8 cellular contexts compared by ENCODE assay signal in the genomic region with DNA sequence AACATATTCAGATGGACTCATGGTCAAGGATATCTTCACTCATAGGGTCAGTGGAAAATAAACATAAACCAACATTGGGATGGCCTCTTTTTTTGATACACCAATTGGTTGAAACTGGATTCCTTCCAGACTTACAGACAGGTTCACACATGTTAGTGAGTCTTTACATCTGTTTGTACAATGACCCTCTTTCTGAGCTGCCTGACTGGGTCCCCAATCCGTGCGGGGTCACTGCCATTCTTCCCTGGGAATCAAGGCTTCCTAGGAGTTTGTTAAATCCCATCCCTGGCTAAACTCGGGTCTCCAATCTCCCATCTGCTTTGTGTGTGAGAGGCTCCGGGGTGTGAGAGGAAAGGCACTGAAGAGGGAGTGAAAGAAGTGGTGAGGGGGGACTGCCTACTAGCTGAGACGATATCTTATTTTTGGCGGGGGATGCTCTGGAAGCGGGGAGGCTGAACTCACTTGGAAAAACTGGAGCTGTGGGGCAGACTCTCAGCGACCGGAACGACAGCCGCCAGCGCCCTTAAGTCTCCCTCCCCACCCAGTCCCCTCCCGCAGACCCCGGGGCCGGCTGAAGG. TPM values are rescaled to one million over a fixed set of nuclear protein-coding genes. Genes with fewer than 3 reads are reported as not detected.
DNase-seq lines count a peak whose midpoint lies in the region; ATAC-seq, FAIRE-seq and TF ChIP-seq lines count a peak whose summit lies in the region.

No MANE protein-coding gene starts in this region.

- no peaks in the 10 kb centered on the region for H3K9me1 ChIP-seq in K562 (ENCODE audit: control insufficient read depth, insufficient read depth, low read length)

- peak overlapping the region; percentile 84 to 98 for H3K9ac ChIP-seq in K562 (ENCODE audit: insufficient read depth in 1 of 2, low read depth in 2 of 2, low read length in 2 of 2)

- H3K27me3 ChIP-seq in GM06990 (replicated peaks; ENCODE audit: control insufficient read depth, insufficient read depth, low read length) (no peaks in the 10 kb centered on the region), K562 (ENCODE audit: control insufficient read depth in 2 of 2, insufficient read depth in 2 of 2, low read length in 2 of 2) (no peaks in the 10 kb centered on the region), left lung (no peaks in the 10 kb centered on the region), thoracic aorta (replicated peaks; ENCODE audit: insufficient read depth) (no peaks in the 10 kb centered on the region)

- H3K4me1 ChIP-seq in K562 (replicated peaks in 1 of 2; ENCODE audit: control insufficient read depth in 2 of 2, insufficient read depth in 2 of 2, low read length in 2 of 2) (peaks cover 2 to 7% of the 10 kb centered on the region in 2 experiments; a peak in 3 of 5 replicates), left lung (peaks cover 0 to 11% of the 10 kb centered on the region in 2 donors), thoracic aorta (ENCODE audit: control insufficient read depth in 1 of 2, low read depth in 2 of 2) (peaks cover 0 to 9% of the 10 kb centered on the region in 2 donors)

- TF ChIP-seq EP300 in K562 (IDR thresholded peaks at IDR 0.05; ENCODE audit: low read length): no peak

- H3K27ac ChIP-seq in K562 (ENCODE audit: extremely low read depth, low read depth, low read length): peak overlapping the region; percentile 84
- H3K27ac ChIP-seq in left lung: peak overlapping the region; percentile 51 to 71
- peak overlapping the region; percentile 16 to 28 for H3K27ac ChIP-seq in thoracic aorta

- 23% methylated on average over 3 of the region's 15 CpGs for WGBS in K562 (ENCODE audit: insufficient coverage, low coverage, missing lambda C conversion rate)

- intact Hi-C loops in K562 (cut with micrococcal nuclease) (loop anchor here (5.0 kb wide), 1 partner anchor 35 kb away; no protein-coding TSS in a partner anchor), left lung (cut with DNase I) (loop anchor here in 1 of 2 donors (5.0 kb wide), 1 partner anchor 180 kb away; no protein-coding TSS in a partner anchor)

- POLR2A ChIA-PET in K562 (lab: Yijun Ruan, JAX): interaction anchor here (0.8 to 1.0 kb wide), 5 partner anchors 9 to 496 kb away, joined by 3 to 6 read pairs (median 3); no protein-coding TSS in a partner anchor

- H3K9me3 ChIP-seq in K562 (replicated peaks; ENCODE audit: control insufficient read depth, insufficient read depth, low read depth, low read length): no peaks in the 10 kb centered on the region; the same call in 1 of the 2 replicates
- no peaks in the 10 kb centered on the region for H3K9me3 ChIP-seq in left lung
- H3K9me3 ChIP-seq in thoracic aorta: no peaks in the 10 kb centered on the region

- FAIRE-seq in K562 (lab: Jason Lieb, UNC): no peak

- in situ Hi-C loops in K562 (cut with MboI): no loop called here

- ATAC-seq in GM21529 (IDR thresholded peaks at IDR 0.05; ENCODE audit: unreplicated experiment) (peak; percentile 44), K562 (peak; percentile 58; the same call in 2 of the 3 replicates), left lung (no peak), thoracic aorta (ENCODE audit: insufficient number of reproducible peaks, low FRiP score, low read depth) (peak; percentile 44), HG03442 (IDR thresholded peaks at IDR 0.05; ENCODE audit: unreplicated experiment) (no peak)

- TF ChIP-seq CTCF in GM06990 (IDR thresholded peaks at IDR 0.05; ENCODE audit: insufficient read depth, low read length, poor library complexity, severe bottlenecking) (no peak), LNCaP clone FGC (IDR thresholded peaks at IDR 0.05; ENCODE audit: control insufficient read depth, extremely low read depth, insufficient read depth) (no peak), K562 (IDR thresholded peaks at IDR 0.05 in 2 of 3, conservative IDR thresholded peaks at IDR 0.05 in 1 of 3; ENCODE audit: insufficient read depth in 2 of 3, low read depth in 1 of 3, low read length in 3 of 3) (no peak), left lung (IDR thresholded peaks at IDR 0.05) (no peak), thoracic aorta (IDR thresholded peaks at IDR 0.05) (no peak)

- no peak for TF ChIP-seq POLR2A in K562 (conservative IDR thresholded peaks at IDR 0.05)

- CTCF ChIA-PET in K562 (lab: Yijun Ruan, JAX; ENCODE audit: low intra/inter-chr PET ratio): no interaction called here

- TSS peak; percentile 85 for BruUV-seq in K562 (replicated peaks; lab: Mats Ljungman, UMichigan)

- H3K4me3 ChIP-seq in GM06990 (replicated peaks; ENCODE audit: low read depth, low read length) (peak overlapping the region; percentile 96), LNCaP clone FGC (ENCODE audit: low read depth, low read length) (peak overlapping the region; percentile 91), K562 (peak overlapping the region; percentile 83), left lung (peak overlapping the region; percentile 57 to 65), thoracic aorta (peak overlapping the region; percentile 88)

- H3K36me3 ChIP-seq in GM06990 (ENCODE audit: control insufficient read depth, insufficient read depth, low read length) (no peaks in the 10 kb centered on the region), K562 (ENCODE audit: control insufficient read depth, insufficient read depth, low read length) (peaks cover 16% of the 10 kb centered on the region; the same call in 1 of the 3 replicates), left lung (no peaks in the 10 kb centered on the region), thoracic aorta (no peaks in the 10 kb centered on the region)

- DNase-seq in GM06990 (ENCODE audit: extremely low read depth, insufficient read length) (no peak), LNCaP clone FGC (ENCODE audit: low read depth) (no peak), K562 (ENCODE audit: extremely low read depth in 1 of 4, low spot score in 3 of 4) (no peak), left lung (no peak), thoracic aorta (ENCODE audit: low spot score) (no peak), GOT3 (lab: John Stamatoyannopoulos, UW) (no peak)

- no peaks in the 10 kb centered on the region for H4K20me1 ChIP-seq in K562 (replicated peaks; ENCODE audit: control insufficient read depth, insufficient read depth, low read length)

- TF ChIP-seq RAD21 in K562 (CRISPR knock-in tag; conservative IDR thresholded peaks at IDR 0.05 in 1 of 2, IDR thresholded peaks at IDR 0.05 in 1 of 2): no peak

- H3K4me2 ChIP-seq in K562 (ENCODE audit: insufficient read depth, low read length): peak overlapping the region; percentile 90

- peaks cover 23% of the 10 kb centered on the region for H3K79me2 ChIP-seq in K562 (ENCODE audit: control insufficient read depth, insufficient read depth, low read length)

- H2AFZ ChIP-seq in K562 (ENCODE audit: low read depth, low read length): peak overlapping the region; percentile 89

TF ChIP-seq in K562, 482 proteins besides CTCF, POLR2A, EP300 and RAD21:
- TF ChIP-seq ETV1 (tag; conservative IDR thresholded peaks at IDR 0.05; ENCODE audit: low read depth): 0 out of 2 replicates have a peak, but pooled peaks have one; percentile 20
- 0 out of 4 replicates have a peak, but pooled peaks of 1 of the 2 experiments have one; percentile 15 for TF ChIP-seq CSDE1 (IDR thresholded peaks at IDR 0.05)
- no peak for TF ChIP-seq HMG20B (CRISPR knock-in tag; IDR thresholded peaks at IDR 0.05)

RNA-seq across cellular contexts. Expression of a gene that starts 0.5 kb away (rescaled TPM):
- total RNA-seq in K562 (2011; cell fraction: chromatin; rRNA removed; ENCODE audit: low replicate concordance): not detected in 2 replicates
- not detected in 2 replicates for total RNA-seq in K562 (2011; cell fraction: nucleolus; rRNA removed)
- total RNA-seq in K562 (2011; cell fraction: nucleoplasm; rRNA removed): not detected in 2 replicates
- total RNA-seq in K562 (2014; rRNA removed): not detected in 2 replicates
- not detected in 2 replicates for total RNA-seq in K562 (2014; rRNA removed; fragmentation: Illumina TruSeq; extraction: Trizol)
- total RNA-seq in K562 (2015; rRNA removed; fragmentation: Illumina TruSeq; extraction: Trizol): not detected in 2 replicates
- total RNA-seq in K562 (2021): not detected in 2 replicates
- not detected in 2 replicates for polyA plus RNA-seq in K562 (2011; rRNA removed)
- not detected in 2 replicates for polyA plus RNA-seq in K562 (2011; cell fraction: cytosol; rRNA removed)
- polyA plus RNA-seq in K562 (2011; cell fraction: nucleus; rRNA removed): not detected in 2 replicates
- polyA plus RNA-seq in K562 (2012): 0.10 TPM in 1 of 2 replicates, not detected in the other
- polyA plus RNA-seq in K562 (2014; fragmentation: Illumina TruSeq; extraction: Trizol): not detected in 2 replicates
- under 1 TPM; 0.11 to 0.15 TPM for polyA plus RNA-seq in K562 (2014; fragmentation: Nextera tagmentation; extraction: Ambion mirVana)
- polyA plus RNA-seq in K562 (2014; rRNA removed): not detected in 2 replicates
- polyA minus RNA-seq in K562 (2011; rRNA and poly(A)+ RNA removed): not detected in 2 replicates
- polyA minus RNA-seq in K562 (2011; cell fraction: cytosol; rRNA and poly(A)+ RNA removed): not detected in 2 replicates
- polyA minus RNA-seq in K562 (2011; cell fraction: nucleus; rRNA and poly(A)+ RNA removed): not detected in 2 replicates
- total RNA-seq in left lung: not detected
- total RNA-seq in thoracic aorta: not detected

RNA-seq across cellular contexts. Expression of a gene that starts 0.5 kb away (rescaled TPM):
- 5.3 and 26.8 TPM in 2 replicates for total RNA-seq in K562 (2011; cell fraction: chromatin; rRNA removed; ENCODE audit: low replicate concordance)
- 2.0 and 2.9 TPM in 2 replicates for total RNA-seq in K562 (2011; cell fraction: nucleolus; rRNA removed)
- 7.3 and 11.8 TPM in 2 replicates for total RNA-seq in K562 (2011; cell fraction: nucleoplasm; rRNA removed)
- 3.0 and 3.9 TPM in 2 replicates for total RNA-seq in K562 (2014; rRNA removed)
- total RNA-seq in K562 (2014; rRNA removed; fragmentation: Illumina TruSeq; extraction: Trizol): 5.0 and 5.6 TPM in 2 replicates
- 3.8 and 4.3 TPM in 2 replicates for total RNA-seq in K562 (2015; rRNA removed; fragmentation: Illumina TruSeq; extraction: Trizol)
- total RNA-seq in K562 (2021): 8.3 and 8.7 TPM in 2 replicates
- polyA plus RNA-seq in K562 (2011; rRNA removed): 5.0 and 6.3 TPM in 2 replicates
- 0.69 and 2.2 TPM in 2 replicates for polyA plus RNA-seq in K562 (2011; cell fraction: cytosol; rRNA removed)
- polyA plus RNA-seq in K562 (2011; cell fraction: nucleus; rRNA removed): 4.1 and 5.6 TPM in 2 replicates
- 3.7 and 5.5 TPM in 2 replicates for polyA plus RNA-seq in K562 (2012)
- polyA plus RNA-seq in K562 (2014; fragmentation: Illumina TruSeq; extraction: Trizol): 5.1 and 6.7 TPM in 2 replicates
- polyA plus RNA-seq in K562 (2014; fragmentation: Nextera tagmentation; extraction: Ambion mirVana): 1 to 10 TPM; 3.2 to 3.9 TPM
- 2.9 and 3.0 TPM in 2 replicates for polyA plus RNA-seq in K562 (2014; rRNA removed)
- 8.2 and 9.4 TPM in 2 replicates for polyA minus RNA-seq in K562 (2011; rRNA and poly(A)+ RNA removed)
- 4.7 and 7.4 TPM in 2 replicates for polyA minus RNA-seq in K562 (2011; cell fraction: cytosol; rRNA and poly(A)+ RNA removed)
- polyA minus RNA-seq in K562 (2011; cell fraction: nucleus; rRNA and poly(A)+ RNA removed): 5.7 and 9.4 TPM in 2 replicates
- 1 to 10 TPM; 4.2 to 4.8 TPM for total RNA-seq in left lung
- 1 to 10 TPM; 1.1 to 1.6 TPM for total RNA-seq in thoracic aorta

Comparison
In these comparisons a context has a peak if more than half of its experiments do, and no peak if none do; other contexts are left out.
1. ATAC-seq: peak in GM21529 (single experiment), K562 (single experiment) and thoracic aorta (single experiment); none in left lung (single experiment) and HG03442 (single experiment).
2. H3K27ac ChIP-seq: peak in every context shown above with its lines; median percentile 84 in K562; 61 in left lung; 22 in thoracic aorta.
3. Peak in every context shown above with its lines, with median percentiles within 50 percentile points of each other: H3K4me3 ChIP-seq.